In the genomic region with DNA sequence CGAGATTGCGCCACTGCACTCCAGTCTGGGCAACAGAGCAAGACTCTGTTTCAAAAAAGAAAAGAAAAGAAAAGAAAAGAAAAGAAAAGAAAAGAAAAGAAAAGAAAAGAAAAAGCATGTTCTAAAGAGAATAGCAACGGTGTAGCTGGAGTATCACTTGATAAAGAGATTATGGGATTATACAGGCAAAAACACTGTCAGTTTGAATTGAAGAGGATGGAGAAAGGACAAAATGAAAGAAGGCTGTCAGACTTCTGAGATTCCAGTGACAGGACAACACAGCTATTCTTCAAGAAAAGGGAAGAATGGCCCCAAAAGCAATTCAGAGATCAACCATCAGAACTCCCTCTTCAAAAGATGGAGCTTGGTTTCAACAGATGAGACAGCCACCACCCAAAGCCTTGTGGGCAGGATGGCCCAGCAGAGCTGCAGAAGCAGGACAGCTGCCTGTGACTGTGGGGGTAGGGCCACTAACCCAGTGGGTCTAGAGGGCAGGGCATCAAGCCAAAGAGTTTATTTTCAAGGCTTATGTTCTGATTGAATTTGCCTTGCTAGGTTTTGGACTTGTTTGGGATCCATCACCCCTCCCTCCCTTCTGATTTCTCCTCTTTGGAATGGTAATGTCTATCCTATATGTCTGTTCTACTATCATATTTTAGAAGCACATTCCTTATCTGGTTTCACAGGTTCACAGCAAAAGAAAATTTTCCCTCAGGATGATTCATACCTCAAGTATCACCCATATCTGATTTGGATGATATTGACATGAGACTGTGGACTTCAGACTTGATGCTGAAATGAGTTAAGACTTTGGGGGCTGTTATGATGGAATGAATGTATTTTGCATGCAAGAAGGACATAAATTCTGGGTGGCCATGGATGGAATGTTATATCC, we compare ENCODE assay signal across 1 cellular context.
A peak's percentile ranks its signal among the peaks of the same experiment; 100 is the strongest.
TF ChIP-seq lines count a peak whose summit lies in the region.

No MANE protein-coding gene starts in this region.

TF ChIP-seq in K562, 482 proteins besides CTCF, POLR2A, EP300 and RAD21 (continues in another document):
- TF ChIP-seq, protein P1, sequence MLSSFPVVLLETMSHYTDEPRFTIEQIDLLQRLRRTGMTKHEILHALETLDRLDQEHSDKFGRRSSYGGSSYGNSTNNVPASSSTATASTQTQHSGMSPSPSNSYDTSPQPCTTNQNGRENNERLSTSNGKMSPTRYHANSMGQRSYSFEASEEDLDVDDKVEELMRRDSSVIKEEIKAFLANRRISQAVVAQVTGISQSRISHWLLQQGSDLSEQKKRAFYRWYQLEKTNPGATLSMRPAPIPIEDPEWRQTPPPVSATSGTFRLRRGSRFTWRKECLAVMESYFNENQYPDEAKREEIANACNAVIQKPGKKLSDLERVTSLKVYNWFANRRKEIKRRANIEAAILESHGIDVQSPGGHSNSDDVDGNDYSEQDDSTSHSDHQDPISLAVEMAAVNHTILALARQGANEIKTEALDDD (IDR thresholded peaks at IDR 0.05) = no peak
- TF ChIP-seq ZNF217 (CRISPR knock-in tag; IDR thresholded peaks at IDR 0.05) (no peak), MECOM (CRISPR knock-in tag; IDR thresholded peaks at IDR 0.05) (0 out of 2 replicates have a peak, but pooled peaks have one; percentile 26), ZNF583 (CRISPR knock-in tag; IDR thresholded peaks at IDR 0.05) (no peak), TEAD4 (IDR thresholded peaks at IDR 0.05; ENCODE audit: low read length) (peak; percentile 35; the same call in 1 of the 2 replicates), TEAD4 (CRISPR knock-in tag; IDR thresholded peaks at IDR 0.05; ENCODE audit: borderline replicate concordance) (no peak), EGR1 (conservative IDR thresholded peaks at IDR 0.05) (no peak), CBFA2T2 (conservative IDR thresholded peaks at IDR 0.05) (0 out of 2 replicates have a peak, but pooled peaks have one; percentile 24), ZZZ3 (IDR thresholded peaks at IDR 0.05) (no peak), MEIS2 (IDR thresholded peaks at IDR 0.05; ENCODE audit: partially characterized antibody) (peak; percentile 19), MED1 (CRISPR knock-in tag; IDR thresholded peaks at IDR 0.05; ENCODE audit: borderline replicate concordance) (no peak), ATF7 (IDR thresholded peaks at IDR 0.05) (no peak), ZNF134 (CRISPR knock-in tag; conservative IDR thresholded peaks at IDR 0.05) (no peak), ZC3H11A (IDR thresholded peaks at IDR 0.05; ENCODE audit: low read depth, low read length) (no peak), SRSF7 (optimal IDR thresholded peaks at IDR 0.05; ENCODE audit: low read depth, low read length) (no peak), ARID1B (IDR thresholded peaks at IDR 0.05) (peak; percentile 79), TARDBP (IDR thresholded peaks at IDR 0.05) (no peak), BCL6 (CRISPR knock-in tag; IDR thresholded peaks at IDR 0.05) (no peak), CREB1 (IDR thresholded peaks at IDR 0.05) (no peak), CREB1 (CRISPR knock-in tag; IDR thresholded peaks at IDR 0.05) (no peak), FOSL1 (tag; conservative IDR thresholded peaks at IDR 0.05) (peak; percentile 89), PCBP2 (IDR thresholded peaks at IDR 0.05; ENCODE audit: low read depth, low read length, poor library complexity, severe bottlenecking) (no peak), TCFL5 (CRISPR knock-in tag; conservative IDR thresholded peaks at IDR 0.05) (no peak), ZNF316 (IDR thresholded peaks at IDR 0.05) (no peak), TCF7L2 (IDR thresholded peaks at IDR 0.05; ENCODE audit: low read depth, low read length) (no peak), BDP1 (IDR thresholded peaks at IDR 0.05; ENCODE audit: insufficient read depth, insufficient read length) (no peak), BRD4 (IDR thresholded peaks at IDR 0.05) (no peak), ZNF444 (CRISPR knock-in tag; IDR thresholded peaks at IDR 0.05) (no peak), CBFA2T3 (IDR thresholded peaks at IDR 0.05) (peak; percentile 60), RBM34 (IDR thresholded peaks at IDR 0.05; ENCODE audit: borderline replicate concordance, insufficient read depth, low read length) (no peak), HMG20A (CRISPR knock-in tag; conservative IDR thresholded peaks at IDR 0.05) (no peak), CREM (IDR thresholded peaks at IDR 0.05; ENCODE audit: low read depth) (no peak), NR2C1 (IDR thresholded peaks at IDR 0.05) (no peak), NR2C1 (tag; IDR thresholded peaks at IDR 0.05) (no peak), PML (IDR thresholded peaks at IDR 0.05; ENCODE audit: low read length) (0 out of 2 replicates have a peak, but pooled peaks have one; percentile 26), ZNF239 (CRISPR knock-in tag; IDR thresholded peaks at IDR 0.05) (no peak), LARP7 (IDR thresholded peaks at IDR 0.05) (no peak), LEF1 (IDR thresholded peaks at IDR 0.05) (no peak), ZNF778 (CRISPR knock-in tag; IDR thresholded peaks at IDR 0.05) (no peak), ZC3H8 (IDR thresholded peaks at IDR 0.05) (no peak), KAT2B (IDR thresholded peaks at IDR 0.05; ENCODE audit: low read depth, low read length) (no peak), DPF2 (IDR thresholded peaks at IDR 0.05) (peak; percentile 71), KLF6 (CRISPR knock-in tag; IDR thresholded peaks at IDR 0.05; ENCODE audit: borderline replicate concordance) (no peak), CBX3 (IDR thresholded peaks at IDR 0.05; ENCODE audit: borderline replicate concordance in 1 of 2, low read length in 2 of 2) (no peak), SREBF2 (CRISPR knock-in tag; IDR thresholded peaks at IDR 0.05) (no peak), HDGF (IDR thresholded peaks at IDR 0.05) (no peak), ZNF589 (CRISPR knock-in tag; IDR thresholded peaks at IDR 0.05; ENCODE audit: low read depth) (no peak), GABPB1 (CRISPR knock-in tag; IDR thresholded peaks at IDR 0.05) (no peak), ZNF436 (CRISPR knock-in tag; IDR thresholded peaks at IDR 0.05) (no peak), GTF2E2 (tag; IDR thresholded peaks at IDR 0.05) (no peak), NFIX (CRISPR knock-in tag; IDR thresholded peaks at IDR 0.05; ENCODE audit: low read depth) (no peak)
- TF ChIP-seq, protein P2, sequence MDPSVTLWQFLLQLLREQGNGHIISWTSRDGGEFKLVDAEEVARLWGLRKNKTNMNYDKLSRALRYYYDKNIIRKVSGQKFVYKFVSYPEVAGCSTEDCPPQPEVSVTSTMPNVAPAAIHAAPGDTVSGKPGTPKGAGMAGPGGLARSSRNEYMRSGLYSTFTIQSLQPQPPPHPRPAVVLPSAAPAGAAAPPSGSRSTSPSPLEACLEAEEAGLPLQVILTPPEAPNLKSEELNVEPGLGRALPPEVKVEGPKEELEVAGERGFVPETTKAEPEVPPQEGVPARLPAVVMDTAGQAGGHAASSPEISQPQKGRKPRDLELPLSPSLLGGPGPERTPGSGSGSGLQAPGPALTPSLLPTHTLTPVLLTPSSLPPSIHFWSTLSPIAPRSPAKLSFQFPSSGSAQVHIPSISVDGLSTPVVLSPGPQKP (CRISPR knock-in tag; IDR thresholded peaks at IDR 0.05) = no peak
- TF ChIP-seq, protein P3, sequence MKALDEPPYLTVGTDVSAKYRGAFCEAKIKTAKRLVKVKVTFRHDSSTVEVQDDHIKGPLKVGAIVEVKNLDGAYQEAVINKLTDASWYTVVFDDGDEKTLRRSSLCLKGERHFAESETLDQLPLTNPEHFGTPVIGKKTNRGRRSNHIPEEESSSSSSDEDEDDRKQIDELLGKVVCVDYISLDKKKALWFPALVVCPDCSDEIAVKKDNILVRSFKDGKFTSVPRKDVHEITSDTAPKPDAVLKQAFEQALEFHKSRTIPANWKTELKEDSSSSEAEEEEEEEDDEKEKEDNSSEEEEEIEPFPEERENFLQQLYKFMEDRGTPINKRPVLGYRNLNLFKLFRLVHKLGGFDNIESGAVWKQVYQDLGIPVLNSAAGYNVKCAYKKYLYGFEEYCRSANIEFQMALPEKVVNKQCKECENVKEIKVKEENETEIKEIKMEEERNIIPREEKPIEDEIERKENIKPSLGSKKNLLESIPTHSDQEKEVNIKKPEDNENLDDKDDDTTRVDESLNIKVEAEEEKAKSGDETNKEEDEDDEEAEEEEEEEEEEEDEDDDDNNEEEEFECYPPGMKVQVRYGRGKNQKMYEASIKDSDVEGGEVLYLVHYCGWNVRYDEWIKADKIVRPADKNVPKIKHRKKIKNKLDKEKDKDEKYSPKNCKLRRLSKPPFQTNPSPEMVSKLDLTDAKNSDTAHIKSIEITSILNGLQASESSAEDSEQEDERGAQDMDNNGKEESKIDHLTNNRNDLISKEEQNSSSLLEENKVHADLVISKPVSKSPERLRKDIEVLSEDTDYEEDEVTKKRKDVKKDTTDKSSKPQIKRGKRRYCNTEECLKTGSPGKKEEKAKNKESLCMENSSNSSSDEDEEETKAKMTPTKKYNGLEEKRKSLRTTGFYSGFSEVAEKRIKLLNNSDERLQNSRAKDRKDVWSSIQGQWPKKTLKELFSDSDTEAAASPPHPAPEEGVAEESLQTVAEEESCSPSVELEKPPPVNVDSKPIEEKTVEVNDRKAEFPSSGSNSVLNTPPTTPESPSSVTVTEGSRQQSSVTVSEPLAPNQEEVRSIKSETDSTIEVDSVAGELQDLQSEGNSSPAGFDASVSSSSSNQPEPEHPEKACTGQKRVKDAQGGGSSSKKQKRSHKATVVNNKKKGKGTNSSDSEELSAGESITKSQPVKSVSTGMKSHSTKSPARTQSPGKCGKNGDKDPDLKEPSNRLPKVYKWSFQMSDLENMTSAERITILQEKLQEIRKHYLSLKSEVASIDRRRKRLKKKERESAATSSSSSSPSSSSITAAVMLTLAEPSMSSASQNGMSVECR (CRISPR knock-in tag; IDR thresholded peaks at IDR 0.05) = no peak
- TF ChIP-seq, protein P4, sequence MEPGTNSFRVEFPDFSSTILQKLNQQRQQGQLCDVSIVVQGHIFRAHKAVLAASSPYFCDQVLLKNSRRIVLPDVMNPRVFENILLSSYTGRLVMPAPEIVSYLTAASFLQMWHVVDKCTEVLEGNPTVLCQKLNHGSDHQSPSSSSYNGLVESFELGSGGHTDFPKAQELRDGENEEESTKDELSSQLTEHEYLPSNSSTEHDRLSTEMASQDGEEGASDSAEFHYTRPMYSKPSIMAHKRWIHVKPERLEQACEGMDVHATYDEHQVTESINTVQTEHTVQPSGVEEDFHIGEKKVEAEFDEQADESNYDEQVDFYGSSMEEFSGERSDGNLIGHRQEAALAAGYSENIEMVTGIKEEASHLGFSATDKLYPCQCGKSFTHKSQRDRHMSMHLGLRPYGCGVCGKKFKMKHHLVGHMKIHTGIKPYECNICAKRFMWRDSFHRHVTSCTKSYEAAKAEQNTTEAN (CRISPR knock-in tag; IDR thresholded peaks at IDR 0.05) = no peak
- TF ChIP-seq, protein P5, sequence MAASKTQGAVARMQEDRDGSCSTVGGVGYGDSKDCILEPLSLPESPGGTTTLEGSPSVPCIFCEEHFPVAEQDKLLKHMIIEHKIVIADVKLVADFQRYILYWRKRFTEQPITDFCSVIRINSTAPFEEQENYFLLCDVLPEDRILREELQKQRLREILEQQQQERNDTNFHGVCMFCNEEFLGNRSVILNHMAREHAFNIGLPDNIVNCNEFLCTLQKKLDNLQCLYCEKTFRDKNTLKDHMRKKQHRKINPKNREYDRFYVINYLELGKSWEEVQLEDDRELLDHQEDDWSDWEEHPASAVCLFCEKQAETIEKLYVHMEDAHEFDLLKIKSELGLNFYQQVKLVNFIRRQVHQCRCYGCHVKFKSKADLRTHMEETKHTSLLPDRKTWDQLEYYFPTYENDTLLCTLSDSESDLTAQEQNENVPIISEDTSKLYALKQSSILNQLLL (CRISPR knock-in tag; IDR thresholded peaks at IDR 0.05; ENCODE audit: borderline replicate concordance) = no peak
- TF ChIP-seq, protein P6, sequence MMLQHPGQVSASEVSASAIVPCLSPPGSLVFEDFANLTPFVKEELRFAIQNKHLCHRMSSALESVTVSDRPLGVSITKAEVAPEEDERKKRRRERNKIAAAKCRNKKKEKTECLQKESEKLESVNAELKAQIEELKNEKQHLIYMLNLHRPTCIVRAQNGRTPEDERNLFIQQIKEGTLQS (IDR thresholded peaks at IDR 0.05) = peak; percentile 65
- TF ChIP-seq, protein P6 (CRISPR knock-in tag; conservative IDR thresholded peaks at IDR 0.05) = no peak
- TF ChIP-seq, protein P7, sequence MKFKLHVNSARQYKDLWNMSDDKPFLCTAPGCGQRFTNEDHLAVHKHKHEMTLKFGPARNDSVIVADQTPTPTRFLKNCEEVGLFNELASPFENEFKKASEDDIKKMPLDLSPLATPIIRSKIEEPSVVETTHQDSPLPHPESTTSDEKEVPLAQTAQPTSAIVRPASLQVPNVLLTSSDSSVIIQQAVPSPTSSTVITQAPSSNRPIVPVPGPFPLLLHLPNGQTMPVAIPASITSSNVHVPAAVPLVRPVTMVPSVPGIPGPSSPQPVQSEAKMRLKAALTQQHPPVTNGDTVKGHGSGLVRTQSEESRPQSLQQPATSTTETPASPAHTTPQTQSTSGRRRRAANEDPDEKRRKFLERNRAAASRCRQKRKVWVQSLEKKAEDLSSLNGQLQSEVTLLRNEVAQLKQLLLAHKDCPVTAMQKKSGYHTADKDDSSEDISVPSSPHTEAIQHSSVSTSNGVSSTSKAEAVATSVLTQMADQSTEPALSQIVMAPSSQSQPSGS (CRISPR knock-in tag; IDR thresholded peaks at IDR 0.05) = no peak
- TF ChIP-seq, protein P8, sequence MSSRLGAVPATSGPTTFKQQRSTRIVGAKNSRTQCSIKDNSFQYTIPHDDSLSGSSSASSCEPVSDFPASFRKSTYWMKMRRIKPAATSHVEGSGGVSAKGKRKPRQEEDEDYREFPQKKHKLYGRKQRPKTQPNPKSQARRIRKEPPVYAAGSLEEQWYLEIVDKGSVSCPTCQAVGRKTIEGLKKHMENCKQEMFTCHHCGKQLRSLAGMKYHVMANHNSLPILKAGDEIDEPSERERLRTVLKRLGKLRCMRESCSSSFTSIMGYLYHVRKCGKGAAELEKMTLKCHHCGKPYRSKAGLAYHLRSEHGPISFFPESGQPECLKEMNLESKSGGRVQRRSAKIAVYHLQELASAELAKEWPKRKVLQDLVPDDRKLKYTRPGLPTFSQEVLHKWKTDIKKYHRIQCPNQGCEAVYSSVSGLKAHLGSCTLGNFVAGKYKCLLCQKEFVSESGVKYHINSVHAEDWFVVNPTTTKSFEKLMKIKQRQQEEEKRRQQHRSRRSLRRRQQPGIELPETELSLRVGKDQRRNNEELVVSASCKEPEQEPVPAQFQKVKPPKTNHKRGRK (tag; IDR thresholded peaks at IDR 0.05) = peak; percentile 59; the same call in 1 of the 2 replicates
